Comparison of ENCODE assay signal across 1 cellular context in the genomic region with DNA sequence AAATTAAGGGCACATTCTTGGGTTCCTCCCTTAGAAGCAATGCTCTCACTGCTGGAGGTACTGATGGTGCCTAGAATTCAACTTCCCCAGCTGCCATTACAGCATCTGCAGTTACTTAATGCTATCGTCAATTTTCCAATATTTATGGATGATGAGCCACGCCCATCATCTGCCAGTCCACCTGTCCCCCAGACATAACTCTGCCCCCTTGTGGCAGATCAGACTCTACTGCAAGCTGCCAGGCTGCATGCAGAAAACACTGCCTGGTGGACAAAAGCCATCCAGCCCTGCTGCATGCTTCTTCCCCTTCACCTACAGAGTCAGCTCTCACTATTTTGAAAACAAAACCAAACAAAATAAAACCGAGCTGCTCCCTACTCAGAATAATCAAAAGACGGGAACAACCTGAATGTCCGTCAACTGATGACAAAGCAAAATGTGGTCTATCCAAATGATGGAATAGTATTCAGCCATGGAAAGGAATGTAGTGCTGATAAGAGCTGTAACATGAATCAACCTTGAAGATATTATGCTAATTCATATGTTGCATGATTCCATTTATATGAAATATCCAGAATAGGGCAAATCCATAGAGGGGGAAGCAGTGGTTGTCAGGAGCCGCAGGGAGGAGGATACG.
TF ChIP-seq lines count a peak whose summit lies in the region.

No MANE protein-coding gene starts in this region.

TF ChIP-seq in K562, 482 proteins besides CTCF, POLR2A, EP300 and RAD21 (continued from another document and continues in another):
- TF ChIP-seq, protein P1, sequence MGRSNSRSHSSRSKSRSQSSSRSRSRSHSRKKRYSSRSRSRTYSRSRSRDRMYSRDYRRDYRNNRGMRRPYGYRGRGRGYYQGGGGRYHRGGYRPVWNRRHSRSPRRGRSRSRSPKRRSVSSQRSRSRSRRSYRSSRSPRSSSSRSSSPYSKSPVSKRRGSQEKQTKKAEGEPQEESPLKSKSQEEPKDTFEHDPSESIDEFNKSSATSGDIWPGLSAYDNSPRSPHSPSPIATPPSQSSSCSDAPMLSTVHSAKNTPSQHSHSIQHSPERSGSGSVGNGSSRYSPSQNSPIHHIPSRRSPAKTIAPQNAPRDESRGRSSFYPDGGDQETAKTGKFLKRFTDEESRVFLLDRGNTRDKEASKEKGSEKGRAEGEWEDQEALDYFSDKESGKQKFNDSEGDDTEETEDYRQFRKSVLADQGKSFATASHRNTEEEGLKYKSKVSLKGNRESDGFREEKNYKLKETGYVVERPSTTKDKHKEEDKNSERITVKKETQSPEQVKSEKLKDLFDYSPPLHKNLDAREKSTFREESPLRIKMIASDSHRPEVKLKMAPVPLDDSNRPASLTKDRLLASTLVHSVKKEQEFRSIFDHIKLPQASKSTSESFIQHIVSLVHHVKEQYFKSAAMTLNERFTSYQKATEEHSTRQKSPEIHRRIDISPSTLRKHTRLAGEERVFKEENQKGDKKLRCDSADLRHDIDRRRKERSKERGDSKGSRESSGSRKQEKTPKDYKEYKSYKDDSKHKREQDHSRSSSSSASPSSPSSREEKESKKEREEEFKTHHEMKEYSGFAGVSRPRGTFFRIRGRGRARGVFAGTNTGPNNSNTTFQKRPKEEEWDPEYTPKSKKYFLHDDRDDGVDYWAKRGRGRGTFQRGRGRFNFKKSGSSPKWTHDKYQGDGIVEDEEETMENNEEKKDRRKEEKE (IDR thresholded peaks at IDR 0.05; ENCODE audit: borderline replicate concordance in 1 of 2, control insufficient read depth in 1 of 2, low read depth in 2 of 2, low read length in 1 of 2), result no peak
- no peak for TF ChIP-seq NUFIP1 (IDR thresholded peaks at IDR 0.05; ENCODE audit: partially characterized antibody)
- peak; percentile 26; the same call in 1 of the 2 replicates for TF ChIP-seq KLF16 (IDR thresholded peaks at IDR 0.05)
- no peak for TF ChIP-seq ARHGAP35 (IDR thresholded peaks at IDR 0.05; ENCODE audit: partially characterized antibody)
- TF ChIP-seq CBX2 (IDR thresholded peaks at IDR 0.05; ENCODE audit: insufficient read depth, low read length, poor library complexity, severe bottlenecking), result no peak
- TF ChIP-seq, protein P2, sequence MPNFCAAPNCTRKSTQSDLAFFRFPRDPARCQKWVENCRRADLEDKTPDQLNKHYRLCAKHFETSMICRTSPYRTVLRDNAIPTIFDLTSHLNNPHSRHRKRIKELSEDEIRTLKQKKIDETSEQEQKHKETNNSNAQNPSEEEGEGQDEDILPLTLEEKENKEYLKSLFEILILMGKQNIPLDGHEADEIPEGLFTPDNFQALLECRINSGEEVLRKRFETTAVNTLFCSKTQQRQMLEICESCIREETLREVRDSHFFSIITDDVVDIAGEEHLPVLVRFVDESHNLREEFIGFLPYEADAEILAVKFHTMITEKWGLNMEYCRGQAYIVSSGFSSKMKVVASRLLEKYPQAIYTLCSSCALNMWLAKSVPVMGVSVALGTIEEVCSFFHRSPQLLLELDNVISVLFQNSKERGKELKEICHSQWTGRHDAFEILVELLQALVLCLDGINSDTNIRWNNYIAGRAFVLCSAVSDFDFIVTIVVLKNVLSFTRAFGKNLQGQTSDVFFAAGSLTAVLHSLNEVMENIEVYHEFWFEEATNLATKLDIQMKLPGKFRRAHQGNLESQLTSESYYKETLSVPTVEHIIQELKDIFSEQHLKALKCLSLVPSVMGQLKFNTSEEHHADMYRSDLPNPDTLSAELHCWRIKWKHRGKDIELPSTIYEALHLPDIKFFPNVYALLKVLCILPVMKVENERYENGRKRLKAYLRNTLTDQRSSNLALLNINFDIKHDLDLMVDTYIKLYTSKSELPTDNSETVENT (CRISPR knock-in tag; IDR thresholded peaks at IDR 0.05), result no peak
- TF ChIP-seq, protein P3, sequence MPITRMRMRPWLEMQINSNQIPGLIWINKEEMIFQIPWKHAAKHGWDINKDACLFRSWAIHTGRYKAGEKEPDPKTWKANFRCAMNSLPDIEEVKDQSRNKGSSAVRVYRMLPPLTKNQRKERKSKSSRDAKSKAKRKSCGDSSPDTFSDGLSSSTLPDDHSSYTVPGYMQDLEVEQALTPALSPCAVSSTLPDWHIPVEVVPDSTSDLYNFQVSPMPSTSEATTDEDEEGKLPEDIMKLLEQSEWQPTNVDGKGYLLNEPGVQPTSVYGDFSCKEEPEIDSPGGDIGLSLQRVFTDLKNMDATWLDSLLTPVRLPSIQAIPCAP (CRISPR knock-in tag; IDR thresholded peaks at IDR 0.05; ENCODE audit: borderline replicate concordance), result no peak
- no peak for TF ChIP-seq HLTF (IDR thresholded peaks at IDR 0.05)
- no peak for TF ChIP-seq ZFP30 (CRISPR knock-in tag; IDR thresholded peaks at IDR 0.05; ENCODE audit: borderline replicate concordance)
- no peak for TF ChIP-seq PREB (CRISPR knock-in tag; IDR thresholded peaks at IDR 0.05)
- no peak for TF ChIP-seq ZKSCAN8 (CRISPR knock-in tag; IDR thresholded peaks at IDR 0.05)
- no peak for TF ChIP-seq ZNF561 (CRISPR knock-in tag; conservative IDR thresholded peaks at IDR 0.05)
- TF ChIP-seq, protein P4, sequence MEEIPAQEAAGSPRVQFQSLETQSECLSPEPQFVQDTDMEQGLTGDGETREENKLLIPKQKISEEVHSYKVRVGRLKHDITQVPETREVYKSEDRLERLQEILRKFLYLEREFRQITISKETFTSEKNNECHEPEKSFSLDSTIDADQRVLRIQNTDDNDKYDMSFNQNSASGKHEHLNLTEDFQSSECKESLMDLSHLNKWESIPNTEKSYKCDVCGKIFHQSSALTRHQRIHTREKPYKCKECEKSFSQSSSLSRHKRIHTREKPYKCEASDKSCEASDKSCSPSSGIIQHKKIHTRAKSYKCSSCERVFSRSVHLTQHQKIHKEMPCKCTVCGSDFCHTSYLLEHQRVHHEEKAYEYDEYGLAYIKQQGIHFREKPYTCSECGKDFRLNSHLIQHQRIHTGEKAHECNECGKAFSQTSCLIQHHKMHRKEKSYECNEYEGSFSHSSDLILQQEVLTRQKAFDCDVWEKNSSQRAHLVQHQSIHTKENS (CRISPR knock-in tag; IDR thresholded peaks at IDR 0.05), result no peak
- TF ChIP-seq FOXA1 (IDR thresholded peaks at IDR 0.05; ENCODE audit: borderline replicate concordance), result no peak
- TF ChIP-seq XRCC5 (IDR thresholded peaks at IDR 0.05; ENCODE audit: low read depth, low read length), result peak; percentile 55; the same call in 1 of the 2 replicates
- no peak for TF ChIP-seq ELF4 (CRISPR knock-in tag; IDR thresholded peaks at IDR 0.05)
- TF ChIP-seq EHMT2 (IDR thresholded peaks at IDR 0.05), result no peak
- no peak for TF ChIP-seq ZNF444 (CRISPR knock-in tag; IDR thresholded peaks at IDR 0.05)
- no peak for TF ChIP-seq BRD9 (IDR thresholded peaks at IDR 0.05; ENCODE audit: low read depth, partially characterized antibody)
- TF ChIP-seq SMARCE1 (IDR thresholded peaks at IDR 0.05), result no peak
- no peak for TF ChIP-seq ZNF354B (CRISPR knock-in tag; IDR thresholded peaks at IDR 0.05)
- no peak for TF ChIP-seq RNF219 (CRISPR knock-in tag; IDR thresholded peaks at IDR 0.05)
- no peak for TF ChIP-seq ZHX1 (conservative IDR thresholded peaks at IDR 0.05; ENCODE audit: low read length)
- TF ChIP-seq ZBTB49 (CRISPR knock-in tag; IDR thresholded peaks at IDR 0.05; ENCODE audit: borderline replicate concordance), result no peak
- TF ChIP-seq ATF7 (IDR thresholded peaks at IDR 0.05), result no peak
- no peak for TF ChIP-seq EWSR1 (IDR thresholded peaks at IDR 0.05; ENCODE audit: borderline replicate concordance, low read depth, partially characterized antibody)
- TF ChIP-seq WHSC1 (IDR thresholded peaks at IDR 0.05; ENCODE audit: low read length), result no peak
- TF ChIP-seq DEAF1 (CRISPR knock-in tag; IDR thresholded peaks at IDR 0.05), result peak; percentile 54; the same call in 1 of the 2 replicates
- TF ChIP-seq, protein P5, sequence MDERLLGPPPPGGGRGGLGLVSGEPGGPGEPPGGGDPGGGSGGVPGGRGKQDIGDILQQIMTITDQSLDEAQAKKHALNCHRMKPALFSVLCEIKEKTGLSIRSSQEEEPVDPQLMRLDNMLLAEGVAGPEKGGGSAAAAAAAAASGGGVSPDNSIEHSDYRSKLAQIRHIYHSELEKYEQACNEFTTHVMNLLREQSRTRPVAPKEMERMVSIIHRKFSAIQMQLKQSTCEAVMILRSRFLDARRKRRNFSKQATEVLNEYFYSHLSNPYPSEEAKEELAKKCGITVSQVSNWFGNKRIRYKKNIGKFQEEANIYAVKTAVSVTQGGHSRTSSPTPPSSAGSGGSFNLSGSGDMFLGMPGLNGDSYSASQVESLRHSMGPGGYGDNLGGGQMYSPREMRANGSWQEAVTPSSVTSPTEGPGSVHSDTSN (CRISPR knock-in tag; IDR thresholded peaks at IDR 0.05; ENCODE audit: low read depth), result no peak
- TF ChIP-seq, protein P5 (tag; conservative IDR thresholded peaks at IDR 0.05; ENCODE audit: low read depth), result peak; percentile 55
